ENCODE assay signal across 9 cellular contexts in the genomic region with DNA sequence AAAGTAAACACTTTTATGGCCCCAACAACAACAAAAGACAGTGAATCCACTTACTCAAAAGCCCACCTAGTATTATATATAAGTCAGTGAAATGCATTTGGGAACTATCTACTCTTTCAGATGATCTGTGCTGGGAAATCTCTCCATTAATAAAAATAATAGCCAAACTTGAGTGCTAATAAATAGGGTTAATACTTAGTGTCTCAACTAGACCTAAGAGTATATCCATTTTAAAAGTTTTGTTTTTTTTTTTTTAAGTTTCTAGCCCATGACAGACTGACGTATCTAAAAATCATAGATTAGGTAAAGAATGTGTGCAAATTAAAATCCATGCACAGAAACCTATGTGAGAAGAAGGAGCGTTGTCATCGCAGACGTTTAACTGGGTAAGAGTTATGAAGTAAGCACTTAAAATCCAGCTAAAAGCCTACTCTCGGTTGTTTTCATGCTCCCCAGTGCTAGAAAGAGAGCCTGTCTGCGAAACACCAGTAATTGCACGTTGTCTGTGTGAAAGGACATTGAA.
DNase-seq lines count a peak whose midpoint lies in the region; ATAC-seq and TF ChIP-seq lines count a peak whose summit lies in the region.
"Had no signal": no experiment of that assay in that cellular context is flagged by ENCODE, and none has a peak within 500 bp of the region (broad histone marks: within the 10 kb centered on the region; RNA-seq: fewer than 3 reads in every experiment).

No MANE protein-coding gene starts in this region.

- H3K27ac ChIP-seq in mammary epithelial cell (ENCODE audit: insufficient read depth, low read depth, low read length): no peak overlapping the region

- WGBS in mammary epithelial cell (ENCODE audit: low coverage, missing lambda C conversion rate): 39% methylated on average over 7 of the region's 7 CpGs

- no peaks in the 10 kb centered on the region for H3K79me2 ChIP-seq in mammary epithelial cell (ENCODE audit: insufficient read depth, low read length)

- peak overlapping the region; percentile 81 for H2AFZ ChIP-seq in mammary epithelial cell (ENCODE audit: low read depth, low read length)

- ATAC-seq in stimulated activated naive CD8-positive, alpha-beta T cell treated with anti-CD3 and anti-CD28 coated beads, Interleukin-15, Interleukin-2, amounts not matched to agents 100 U/mL and 50 U/mL, for 24 hours: no peak
- ATAC-seq in GM19035 (IDR thresholded peaks at IDR 0.05; ENCODE audit: unreplicated experiment) (no peak), GM21423 (IDR thresholded peaks at IDR 0.05; ENCODE audit: unreplicated experiment) (no peak)

- H3K4me1 ChIP-seq in mammary epithelial cell (ENCODE audit: insufficient read depth, low read length) (peaks cover 14% of the 10 kb centered on the region), mucosa of stomach (ENCODE audit: control insufficient read depth, insufficient read depth, low read length) (peaks cover 7% of the 10 kb centered on the region)

- TF ChIP-seq CTCF in mammary epithelial cell (conservative IDR thresholded peaks at IDR 0.05 in 1 of 2, IDR thresholded peaks at IDR 0.05 in 1 of 2; ENCODE audit: extremely low read depth in 1 of 2, insufficient read depth in 1 of 2, low read depth in 1 of 2, low read length in 2 of 2): no peak

- H3K9ac ChIP-seq in mammary epithelial cell (ENCODE audit: insufficient read depth, low read length) (no peak overlapping the region), mucosa of stomach (ENCODE audit: low read length) (peak overlapping the region; percentile 69)

- H3K27me3 ChIP-seq in mammary epithelial cell (ENCODE audit: insufficient read depth, low read length): no peaks in the 10 kb centered on the region
- no peaks in the 10 kb centered on the region for H3K27me3 ChIP-seq in mucosa of stomach (ENCODE audit: control insufficient read depth, insufficient read depth, low read length)

- H4K20me1 ChIP-seq in mammary epithelial cell (ENCODE audit: insufficient read depth, low read length): no peaks in the 10 kb centered on the region

- H3K4me3 ChIP-seq in mammary epithelial cell (replicated peaks in 1 of 3; ENCODE audit: insufficient read depth in 1 of 3, low read depth in 2 of 3, low read length in 3 of 3) (peak overlapping the region in 1 of 3 experiments; percentile 33), mucosa of stomach (ENCODE audit: low read length) (peak overlapping the region; percentile 48)

- no TSS peak for BruUV-seq in mammary epithelial cell (replicated peaks; lab: Mats Ljungman, UMichigan)

- H3K9me3 ChIP-seq in mammary epithelial cell (replicated peaks; ENCODE audit: insufficient read depth, low read length): no peaks in the 10 kb centered on the region
- no peaks in the 10 kb centered on the region for H3K9me3 ChIP-seq in mucosa of stomach (ENCODE audit: control insufficient read depth, low read length)

- no peak overlapping the region for H3K27ac Mint-ChIP-seq in stimulated activated naive CD8-positive, alpha-beta T cell treated with anti-CD3 and anti-CD28 coated beads, Interleukin-15, Interleukin-2, amounts not matched to agents 100 ng/mL and 50 ng/mL, for 24 hours

- peak overlapping the region; percentile 85 for H3K4me3 Mint-ChIP-seq in stimulated activated naive CD8-positive, alpha-beta T cell treated with anti-CD3 and anti-CD28 coated beads, Interleukin-15, Interleukin-2, amounts not matched to agents 100 ng/mL and 50 ng/mL, for 24 hours

- in situ Hi-C loops in mammary epithelial cell (cut with MboI; ENCODE audit: low sequenced_read_pairs in 2 of 2): no loop called here

- DNase-seq in stimulated activated naive CD8-positive, alpha-beta T cell treated with anti-CD3 and anti-CD28 coated beads, Interleukin-15, Interleukin-2, amounts not matched to agents 100 U/mL and 50 U/mL, for 24 hours: no peak
- DNase-seq in mammary epithelial cell (no peak), SW 1271 (lab: John Stamatoyannopoulos, UW) (no peak), activated gamma-delta T cell (lab: John Stamatoyannopoulos, UW) (no peak)
- DNase-seq: NCI-H446 treated with DMSO at 0.1 percent for 48 hours had no signal

- no peaks in the 10 kb centered on the region for H3K36me3 Mint-ChIP-seq in stimulated activated naive CD8-positive, alpha-beta T cell treated with anti-CD3 and anti-CD28 coated beads, Interleukin-15, Interleukin-2, amounts not matched to agents 100 ng/mL and 50 ng/mL, for 24 hours (ENCODE audit: low read depth)

- H3K9me3 Mint-ChIP-seq in stimulated activated naive CD8-positive, alpha-beta T cell treated with anti-CD3 and anti-CD28 coated beads, Interleukin-15, Interleukin-2, amounts not matched to agents 100 ng/mL and 50 ng/mL, for 24 hours: no peaks in the 10 kb centered on the region

- H3K27me3 Mint-ChIP-seq in stimulated activated naive CD8-positive, alpha-beta T cell treated with anti-CD3 and anti-CD28 coated beads, Interleukin-15, Interleukin-2, amounts not matched to agents 100 ng/mL and 50 ng/mL, for 24 hours: peaks cover 4% of the 10 kb centered on the region

- intact Hi-C loops in mammary epithelial cell (cut with micrococcal nuclease): loop anchor here (5.0 kb wide), 1 partner anchor 85 kb away; a partner anchor contains a TSS

- dilution Hi-C loops in mammary epithelial cell (cut with HindIII; ENCODE audit: low sequenced_read_pairs): no loop called here

- peak overlapping the region; percentile 75 for H3K4me2 ChIP-seq in mammary epithelial cell (ENCODE audit: insufficient read depth, low read depth, low read length)

- H3K36me3 ChIP-seq in mammary epithelial cell (ENCODE audit: insufficient read depth, low read length) (no peaks in the 10 kb centered on the region), mucosa of stomach (ENCODE audit: control insufficient read depth, insufficient read depth, low read length) (no peaks in the 10 kb centered on the region)

- H3K4me1 Mint-ChIP-seq in stimulated activated naive CD8-positive, alpha-beta T cell treated with anti-CD3 and anti-CD28 coated beads, Interleukin-15, Interleukin-2, amounts not matched to agents 100 ng/mL and 50 ng/mL, for 24 hours (ENCODE audit: low read depth): peaks cover 41% of the 10 kb centered on the region

- CTCF ChIA-PET in mammary epithelial cell (lab: Charles Lee; ENCODE audit: low non-redundant PET): no interaction called here
